Comparison of ENCODE assay signal across 8 cellular contexts in the genomic region with DNA sequence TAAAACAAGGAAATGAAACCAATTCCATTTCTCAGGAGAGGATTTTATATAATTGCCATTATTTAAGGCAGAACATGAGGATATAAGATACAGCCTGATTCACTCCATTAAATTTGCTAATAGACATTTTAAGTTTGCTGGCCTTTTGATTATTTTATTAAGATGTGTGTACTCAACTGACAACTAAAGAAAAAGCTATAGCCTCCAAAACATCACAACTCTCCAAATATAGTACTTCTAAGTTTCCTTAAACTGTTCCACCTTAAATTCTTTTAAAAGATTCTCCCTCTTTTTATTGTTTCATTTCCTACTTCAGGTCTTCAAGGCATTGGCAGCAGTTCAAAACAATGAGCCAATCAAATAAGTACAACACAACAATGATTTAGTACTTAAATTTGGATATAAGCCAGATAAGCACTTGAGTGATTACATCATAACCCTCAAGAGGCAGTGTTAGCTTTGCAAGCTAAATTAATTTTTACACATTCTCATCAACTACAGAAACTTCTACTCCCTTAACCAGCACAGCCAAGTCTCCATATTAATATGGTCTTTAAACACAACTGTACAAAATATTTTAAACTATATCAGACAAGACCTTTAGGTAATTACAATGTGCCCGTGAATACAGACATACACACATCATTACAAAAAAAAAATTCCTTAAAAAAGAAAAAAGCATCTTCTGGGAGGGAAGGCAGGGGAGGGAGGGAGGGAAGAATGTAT.
A peak's percentile ranks its signal among the peaks of the same experiment; 100 is the strongest.
DNase-seq lines count a peak whose midpoint lies in the region; ATAC-seq and TF ChIP-seq lines count a peak whose summit lies in the region.

No MANE protein-coding gene starts in this region.

- peak overlapping the region; percentile 39 for H3K27ac ChIP-seq in brain microvascular endothelial cell
- H3K27ac ChIP-seq in lung (ENCODE audit: low read depth in 1 of 2, low read length in 1 of 2): no peak overlapping the region
- no peak overlapping the region for H3K27ac ChIP-seq in caudate nucleus (ENCODE audit: low read depth, low read length)
- no peak overlapping the region for H3K27ac ChIP-seq in Peyer's patch

- in situ Hi-C loops in brain microvascular endothelial cell (cut with HindIII; ENCODE audit: low pct_ligation_motif_present, low sequenced_read_pairs): no loop called here

- no peak overlapping the region for H3K4me3 Mint-ChIP-seq in stimulated activated naive CD8-positive, alpha-beta T cell treated with anti-CD3 and anti-CD28 coated beads, Interleukin-15, amount 100 ng/mL, for 72 hours

- no peak for TF ChIP-seq POLR2A in Peyer's patch (IDR thresholded peaks at IDR 0.05)

- H3K4me1 Mint-ChIP-seq in stimulated activated naive CD8-positive, alpha-beta T cell treated with anti-CD3 and anti-CD28 coated beads, Interleukin-15, amount 100 ng/mL, for 72 hours: peaks cover 22% of the 10 kb centered on the region

- ATAC-seq in stimulated activated naive CD8-positive, alpha-beta T cell treated with anti-CD3 and anti-CD28 coated beads, Interleukin-15, amount 100 ng/mL, for 72 hours: no peak
- no peak for ATAC-seq in stimulated activated naive CD8-positive, alpha-beta T cell treated with anti-CD3 and anti-CD28 coated beads, Interleukin-15, Interleukin-2, amounts not matched to agents 100 U/mL and 50 U/mL, for 24 hours
- ATAC-seq in lung (ENCODE audit: insufficient read depth, low FRiP score): no peak

- H3K4me3 ChIP-seq in brain microvascular endothelial cell (ENCODE audit: low read depth, low read length) (no peak overlapping the region), lung (no peak overlapping the region), Peyer's patch (no peak overlapping the region)

- H3K27me3 ChIP-seq in brain microvascular endothelial cell (replicated peaks) (no peaks in the 10 kb centered on the region), lung (ENCODE audit: control insufficient read depth, insufficient read depth) (no peaks in the 10 kb centered on the region), Peyer's patch (no peaks in the 10 kb centered on the region)

- no peak for DNase-seq in stimulated activated naive CD8-positive, alpha-beta T cell treated with anti-CD3 and anti-CD28 coated beads, Interleukin-15, amount 100 ng/mL, for 72 hours
- DNase-seq in stimulated activated naive CD8-positive, alpha-beta T cell treated with anti-CD3 and anti-CD28 coated beads, Interleukin-15, Interleukin-2, amounts not matched to agents 100 U/mL and 50 U/mL, for 24 hours: no peak
- DNase-seq in NCI-H446 (lab: John Stamatoyannopoulos, UW) (peak; percentile 90 to 91), brain microvascular endothelial cell (peak; percentile 84), lung (ENCODE audit: low spot score) (peak; percentile 34), hippocampal formation (lab: John Stamatoyannopoulos, UW) (no peak), caudate nucleus (lab: John Stamatoyannopoulos, UW) (no peak), Peyer's patch (no peak)

- 39% methylated on average over 1 of the region's 1 CpG for WGBS in lung, 2 donors

- no peaks in the 10 kb centered on the region for H3K27me3 Mint-ChIP-seq in stimulated activated naive CD8-positive, alpha-beta T cell treated with anti-CD3 and anti-CD28 coated beads, Interleukin-15, amount 100 ng/mL, for 72 hours

- TF ChIP-seq CTCF in brain microvascular endothelial cell (IDR thresholded peaks at IDR 0.05; ENCODE audit: low read depth, low read length, missing control alignments) (no peak), lung (IDR thresholded peaks at IDR 0.05; ENCODE audit: control extremely low read depth, extremely low read depth) (no peak), Peyer's patch (IDR thresholded peaks at IDR 0.05) (no peak)

- H3K36me3 ChIP-seq in brain microvascular endothelial cell (replicated peaks) (peaks cover 9% of the 10 kb centered on the region), lung (ENCODE audit: control insufficient read depth in 2 of 2, insufficient read depth in 2 of 2, low read length in 2 of 2) (peaks cover 2 to 7% of the 10 kb centered on the region in 2 donors), Peyer's patch (peaks cover 0 to 17% (median 0%) of the 10 kb centered on the region in 3 donors)

- H3K4me1 ChIP-seq in lung (ENCODE audit: control insufficient read depth in 2 of 2, insufficient read depth in 2 of 2, low read length in 2 of 2): peaks cover 4 to 7% of the 10 kb centered on the region in 2 donors
- H3K4me1 ChIP-seq in Peyer's patch: peaks cover 0 to 13% (median 2%) of the 10 kb centered on the region in 4 donors

- H3K9me3 Mint-ChIP-seq in stimulated activated naive CD8-positive, alpha-beta T cell treated with anti-CD3 and anti-CD28 coated beads, Interleukin-15, amount 100 ng/mL, for 72 hours: no peaks in the 10 kb centered on the region

- peak overlapping the region; percentile 55 to 67 for H3K27ac Mint-ChIP-seq in stimulated activated naive CD8-positive, alpha-beta T cell treated with anti-CD3 and anti-CD28 coated beads, Interleukin-15, amount 100 ng/mL, for 72 hours

- H3K9me3 ChIP-seq in lung (ENCODE audit: control insufficient read depth in 2 of 2, insufficient read depth in 1 of 2, low read length in 1 of 2) (no peaks in the 10 kb centered on the region), Peyer's patch (no peaks in the 10 kb centered on the region)

Comparison
In these comparisons a context has a peak if more than half of its experiments do, and no peak if none do; other contexts are left out.
1. DNase-seq: peak in NCI-H446 (2 of 2), brain microvascular endothelial cell (single experiment) and lung (single experiment); none in stimulated activated naive CD8-positive, alpha-beta T cell treated with anti-CD3 and anti-CD28 coated beads, Interleukin-15, amount 100 ng/mL, for 72 hours (0 of 2), stimulated activated naive CD8-positive, alpha-beta T cell treated with anti-CD3 and anti-CD28 coated beads, Interleukin-15, Interleukin-2, amounts not matched to agents 100 U/mL and 50 U/mL, for 24 hours (single experiment), hippocampal formation (0 of 2), caudate nucleus (0 of 61) and Peyer's patch (0 of 3).